In the genomic region with DNA sequence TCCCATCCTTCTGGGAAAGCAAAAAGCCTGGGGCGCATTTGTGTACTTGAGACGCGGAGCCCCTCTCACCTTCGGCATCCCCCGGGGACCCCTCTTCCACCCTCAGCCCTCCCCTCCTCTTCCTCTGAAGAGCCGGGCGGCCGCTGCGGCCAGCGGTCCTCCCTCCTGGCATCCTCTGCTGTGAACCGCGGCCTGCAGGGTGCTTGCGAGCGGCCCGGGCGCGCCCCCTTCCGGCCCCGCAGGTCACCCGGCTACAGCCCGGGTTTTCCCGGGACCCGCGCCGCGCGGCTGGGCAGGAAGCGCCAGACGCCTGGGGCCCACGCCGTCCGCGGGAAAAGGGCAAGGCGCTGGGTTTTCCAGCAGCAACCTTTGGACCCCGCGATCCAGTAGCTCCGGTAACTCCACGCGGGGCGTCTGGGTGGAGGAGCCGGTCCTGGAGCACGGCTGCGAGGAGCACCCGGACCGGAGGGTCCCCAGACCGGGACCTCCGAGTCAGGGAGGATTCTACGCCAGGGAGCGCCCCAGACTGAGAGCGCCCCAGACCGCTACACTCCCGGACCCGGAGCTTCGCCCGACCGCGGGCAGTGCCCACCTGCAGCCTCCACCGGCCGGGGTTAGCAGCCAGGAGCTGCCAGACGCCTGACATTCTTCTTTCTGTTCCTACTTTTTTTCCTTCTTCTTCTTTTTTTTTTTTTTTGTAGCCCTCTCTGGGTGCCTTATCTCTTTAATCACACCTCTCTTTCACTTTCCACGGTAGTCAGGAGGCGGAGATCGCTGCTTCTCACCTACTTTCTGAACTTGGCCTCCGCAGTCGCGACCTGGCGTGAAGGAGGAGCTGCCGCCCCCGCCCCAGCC, we compare ENCODE assay signal across 1 cellular context.
A peak's percentile ranks its signal among the peaks of the same experiment; 100 is the strongest.
TF ChIP-seq lines count a peak whose summit lies in the region.

Gene IL18R1, plus strand, starts transcription at position 271 of the 855 bp plus-strand sequence. CDS start 6,865 bp downstream, outside the sequence.

TF ChIP-seq in K562, 482 proteins besides CTCF, POLR2A, EP300 and RAD21 (continued from another document and continues in another):
- TF ChIP-seq, protein P1, sequence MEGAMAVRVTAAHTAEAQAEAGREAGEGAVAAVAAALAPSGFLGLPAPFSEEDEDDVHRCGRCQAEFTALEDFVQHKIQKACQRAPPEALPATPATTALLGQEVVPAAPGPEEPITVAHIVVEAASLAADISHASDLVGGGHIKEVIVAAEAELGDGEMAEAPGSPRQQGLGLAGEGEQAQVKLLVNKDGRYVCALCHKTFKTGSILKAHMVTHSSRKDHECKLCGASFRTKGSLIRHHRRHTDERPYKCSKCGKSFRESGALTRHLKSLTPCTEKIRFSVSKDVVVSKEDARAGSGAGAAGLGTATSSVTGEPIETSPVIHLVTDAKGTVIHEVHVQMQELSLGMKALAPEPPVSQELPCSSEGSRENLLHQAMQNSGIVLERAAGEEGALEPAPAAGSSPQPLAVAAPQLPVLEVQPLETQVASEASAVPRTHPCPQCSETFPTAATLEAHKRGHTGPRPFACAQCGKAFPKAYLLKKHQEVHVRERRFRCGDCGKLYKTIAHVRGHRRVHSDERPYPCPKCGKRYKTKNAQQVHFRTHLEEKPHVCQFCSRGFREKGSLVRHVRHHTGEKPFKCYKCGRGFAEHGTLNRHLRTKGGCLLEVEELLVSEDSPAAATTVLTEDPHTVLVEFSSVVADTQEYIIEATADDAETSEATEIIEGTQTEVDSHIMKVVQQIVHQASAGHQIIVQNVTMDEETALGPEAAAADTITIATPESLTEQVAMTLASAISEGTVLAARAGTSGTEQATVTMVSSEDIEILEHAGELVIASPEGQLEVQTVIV (CRISPR knock-in tag; IDR thresholded peaks at IDR 0.05; ENCODE audit: borderline replicate concordance): no peak
- TF ChIP-seq PHF8 (IDR thresholded peaks at IDR 0.05; ENCODE audit: borderline replicate concordance, low read length): peak; percentile 43; the same call in 1 of the 2 replicates
- TF ChIP-seq BDP1 (IDR thresholded peaks at IDR 0.05; ENCODE audit: insufficient read depth, insufficient read length): no peak
- no peak for TF ChIP-seq ZNF140 (CRISPR knock-in tag; IDR thresholded peaks at IDR 0.05)
- no peak for TF ChIP-seq ZNF311 (CRISPR knock-in tag; IDR thresholded peaks at IDR 0.05)
- 0 out of 2 replicates have a peak, but pooled peaks have one; percentile 37 for TF ChIP-seq LCOR (CRISPR knock-in tag; IDR thresholded peaks at IDR 0.05)
- no peak for TF ChIP-seq CGGBP1 (CRISPR knock-in tag; IDR thresholded peaks at IDR 0.05)
- TF ChIP-seq PTTG1 (tag; IDR thresholded peaks at IDR 0.05; ENCODE audit: low read depth): no peak
- no peak for TF ChIP-seq NCOA4 (IDR thresholded peaks at IDR 0.05; ENCODE audit: partially characterized antibody)
- TF ChIP-seq MECOM (CRISPR knock-in tag; IDR thresholded peaks at IDR 0.05): no peak
- no peak for TF ChIP-seq BRD4 (IDR thresholded peaks at IDR 0.05)
- TF ChIP-seq, protein P2, sequence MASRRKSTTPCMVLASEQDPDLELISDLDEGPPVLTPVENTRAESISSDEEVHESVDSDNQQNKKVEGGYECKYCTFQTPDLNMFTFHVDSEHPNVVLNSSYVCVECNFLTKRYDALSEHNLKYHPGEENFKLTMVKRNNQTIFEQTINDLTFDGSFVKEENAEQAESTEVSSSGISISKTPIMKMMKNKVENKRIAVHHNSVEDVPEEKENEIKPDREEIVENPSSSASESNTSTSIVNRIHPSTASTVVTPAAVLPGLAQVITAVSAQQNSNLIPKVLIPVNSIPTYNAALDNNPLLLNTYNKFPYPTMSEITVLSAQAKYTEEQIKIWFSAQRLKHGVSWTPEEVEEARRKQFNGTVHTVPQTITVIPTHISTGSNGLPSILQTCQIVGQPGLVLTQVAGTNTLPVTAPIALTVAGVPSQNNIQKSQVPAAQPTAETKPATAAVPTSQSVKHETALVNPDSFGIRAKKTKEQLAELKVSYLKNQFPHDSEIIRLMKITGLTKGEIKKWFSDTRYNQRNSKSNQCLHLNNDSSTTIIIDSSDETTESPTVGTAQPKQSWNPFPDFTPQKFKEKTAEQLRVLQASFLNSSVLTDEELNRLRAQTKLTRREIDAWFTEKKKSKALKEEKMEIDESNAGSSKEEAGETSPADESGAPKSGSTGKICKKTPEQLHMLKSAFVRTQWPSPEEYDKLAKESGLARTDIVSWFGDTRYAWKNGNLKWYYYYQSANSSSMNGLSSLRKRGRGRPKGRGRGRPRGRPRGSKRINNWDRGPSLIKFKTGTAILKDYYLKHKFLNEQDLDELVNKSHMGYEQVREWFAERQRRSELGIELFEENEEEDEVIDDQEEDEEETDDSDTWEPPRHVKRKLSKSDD (conservative IDR thresholded peaks at IDR 0.05; ENCODE audit: low read length): 0 out of 2 replicates have a peak, but pooled peaks have one; percentile 53
- TF ChIP-seq ZNF561 (CRISPR knock-in tag; conservative IDR thresholded peaks at IDR 0.05): no peak
- no peak for TF ChIP-seq CCAR2 (IDR thresholded peaks at IDR 0.05; ENCODE audit: low read depth, low read length)
- TF ChIP-seq, protein P3, sequence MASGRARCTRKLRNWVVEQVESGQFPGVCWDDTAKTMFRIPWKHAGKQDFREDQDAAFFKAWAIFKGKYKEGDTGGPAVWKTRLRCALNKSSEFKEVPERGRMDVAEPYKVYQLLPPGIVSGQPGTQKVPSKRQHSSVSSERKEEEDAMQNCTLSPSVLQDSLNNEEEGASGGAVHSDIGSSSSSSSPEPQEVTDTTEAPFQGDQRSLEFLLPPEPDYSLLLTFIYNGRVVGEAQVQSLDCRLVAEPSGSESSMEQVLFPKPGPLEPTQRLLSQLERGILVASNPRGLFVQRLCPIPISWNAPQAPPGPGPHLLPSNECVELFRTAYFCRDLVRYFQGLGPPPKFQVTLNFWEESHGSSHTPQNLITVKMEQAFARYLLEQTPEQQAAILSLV (tag; IDR thresholded peaks at IDR 0.05): no peak
- TF ChIP-seq ZNF696 (CRISPR knock-in tag; conservative IDR thresholded peaks at IDR 0.05): no peak
- no peak for TF ChIP-seq TAL1 (IDR thresholded peaks at IDR 0.05)
- TF ChIP-seq ZNF589 (CRISPR knock-in tag; IDR thresholded peaks at IDR 0.05; ENCODE audit: low read depth): no peak
- TF ChIP-seq, protein P4, sequence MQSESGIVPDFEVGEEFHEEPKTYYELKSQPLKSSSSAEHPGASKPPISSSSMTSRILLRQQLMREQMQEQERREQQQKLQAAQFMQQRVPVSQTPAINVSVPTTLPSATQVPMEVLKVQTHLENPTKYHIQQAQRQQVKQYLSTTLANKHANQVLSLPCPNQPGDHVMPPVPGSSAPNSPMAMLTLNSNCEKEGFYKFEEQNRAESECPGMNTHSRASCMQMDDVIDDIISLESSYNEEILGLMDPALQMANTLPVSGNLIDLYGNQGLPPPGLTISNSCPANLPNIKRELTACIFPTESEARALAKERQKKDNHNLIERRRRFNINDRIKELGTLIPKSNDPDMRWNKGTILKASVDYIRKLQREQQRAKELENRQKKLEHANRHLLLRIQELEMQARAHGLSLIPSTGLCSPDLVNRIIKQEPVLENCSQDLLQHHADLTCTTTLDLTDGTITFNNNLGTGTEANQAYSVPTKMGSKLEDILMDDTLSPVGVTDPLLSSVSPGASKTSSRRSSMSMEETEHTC (IDR thresholded peaks at IDR 0.05): no peak
- TF ChIP-seq KLF6 (CRISPR knock-in tag; IDR thresholded peaks at IDR 0.05; ENCODE audit: borderline replicate concordance): no peak
- TF ChIP-seq ZNF217 (CRISPR knock-in tag; IDR thresholded peaks at IDR 0.05): no peak
- TF ChIP-seq ZNF3 (CRISPR knock-in tag; IDR thresholded peaks at IDR 0.05): no peak
- TF ChIP-seq, protein P5, sequence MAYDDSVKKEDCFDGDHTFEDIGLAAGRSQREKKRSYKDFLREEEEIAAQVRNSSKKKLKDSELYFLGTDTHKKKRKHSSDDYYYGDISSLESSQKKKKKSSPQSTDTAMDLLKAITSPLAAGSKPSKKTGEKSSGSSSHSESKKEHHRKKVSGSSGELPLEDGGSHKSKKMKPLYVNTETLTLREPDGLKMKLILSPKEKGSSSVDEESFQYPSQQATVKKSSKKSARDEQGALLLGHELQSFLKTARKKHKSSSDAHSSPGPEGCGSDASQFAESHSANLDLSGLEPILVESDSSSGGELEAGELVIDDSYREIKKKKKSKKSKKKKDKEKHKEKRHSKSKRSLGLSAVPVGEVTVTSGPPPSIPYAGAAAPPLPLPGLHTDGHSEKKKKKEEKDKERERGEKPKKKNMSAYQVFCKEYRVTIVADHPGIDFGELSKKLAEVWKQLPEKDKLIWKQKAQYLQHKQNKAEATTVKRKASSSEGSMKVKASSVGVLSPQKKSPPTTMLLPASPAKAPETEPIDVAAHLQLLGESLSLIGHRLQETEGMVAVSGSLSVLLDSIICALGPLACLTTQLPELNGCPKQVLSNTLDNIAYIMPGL (CRISPR knock-in tag; IDR thresholded peaks at IDR 0.05): no peak
- no peak for TF ChIP-seq TAF1 (IDR thresholded peaks at IDR 0.05; ENCODE audit: control insufficient read depth, extremely low read depth, insufficient read depth, low read length, severe bottlenecking)
- TF ChIP-seq TCF7 (IDR thresholded peaks at IDR 0.05; ENCODE audit: borderline replicate concordance): no peak
- TF ChIP-seq BMI1 (IDR thresholded peaks at IDR 0.05; ENCODE audit: low read length): no peak
- TF ChIP-seq MTA2 (IDR thresholded peaks at IDR 0.05; ENCODE audit: low read depth): no peak
- TF ChIP-seq KDM1A (IDR thresholded peaks at IDR 0.05): no peak
- TF ChIP-seq ZNF77 (CRISPR knock-in tag; IDR thresholded peaks at IDR 0.05): no peak
- no peak for TF ChIP-seq ETV1 (tag; conservative IDR thresholded peaks at IDR 0.05; ENCODE audit: low read depth)
- TF ChIP-seq, protein P6, sequence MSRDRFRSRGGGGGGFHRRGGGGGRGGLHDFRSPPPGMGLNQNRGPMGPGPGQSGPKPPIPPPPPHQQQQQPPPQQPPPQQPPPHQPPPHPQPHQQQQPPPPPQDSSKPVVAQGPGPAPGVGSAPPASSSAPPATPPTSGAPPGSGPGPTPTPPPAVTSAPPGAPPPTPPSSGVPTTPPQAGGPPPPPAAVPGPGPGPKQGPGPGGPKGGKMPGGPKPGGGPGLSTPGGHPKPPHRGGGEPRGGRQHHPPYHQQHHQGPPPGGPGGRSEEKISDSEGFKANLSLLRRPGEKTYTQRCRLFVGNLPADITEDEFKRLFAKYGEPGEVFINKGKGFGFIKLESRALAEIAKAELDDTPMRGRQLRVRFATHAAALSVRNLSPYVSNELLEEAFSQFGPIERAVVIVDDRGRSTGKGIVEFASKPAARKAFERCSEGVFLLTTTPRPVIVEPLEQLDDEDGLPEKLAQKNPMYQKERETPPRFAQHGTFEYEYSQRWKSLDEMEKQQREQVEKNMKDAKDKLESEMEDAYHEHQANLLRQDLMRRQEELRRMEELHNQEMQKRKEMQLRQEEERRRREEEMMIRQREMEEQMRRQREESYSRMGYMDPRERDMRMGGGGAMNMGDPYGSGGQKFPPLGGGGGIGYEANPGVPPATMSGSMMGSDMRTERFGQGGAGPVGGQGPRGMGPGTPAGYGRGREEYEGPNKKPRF (IDR thresholded peaks at IDR 0.05; ENCODE audit: low read depth, low read length): no peak
- no peak for TF ChIP-seq ZNF695 (CRISPR knock-in tag; IDR thresholded peaks at IDR 0.05)
- no peak for TF ChIP-seq RAD51 (IDR thresholded peaks at IDR 0.05; ENCODE audit: borderline replicate concordance, low read depth)
- TF ChIP-seq, protein P7, sequence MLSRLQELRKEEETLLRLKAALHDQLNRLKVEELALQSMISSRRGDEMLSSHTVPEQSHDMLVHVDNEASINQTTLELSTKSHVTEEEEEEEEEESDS (CRISPR knock-in tag; IDR thresholded peaks at IDR 0.05): no peak
- no peak for TF ChIP-seq ARID1B (IDR thresholded peaks at IDR 0.05)
- TF ChIP-seq KLF13 (tag; IDR thresholded peaks at IDR 0.05; ENCODE audit: borderline replicate concordance, low read depth): no peak
- TF ChIP-seq ZNF785 (CRISPR knock-in tag; IDR thresholded peaks at IDR 0.05): no peak
- no peak for TF ChIP-seq BCOR (IDR thresholded peaks at IDR 0.05)
- no peak for TF ChIP-seq KAT2B (IDR thresholded peaks at IDR 0.05; ENCODE audit: low read depth, low read length)
- TF ChIP-seq KDM2B (CRISPR knock-in tag; IDR thresholded peaks at IDR 0.05): no peak
- TF ChIP-seq CHD2 (IDR thresholded peaks at IDR 0.05; ENCODE audit: low read depth, low read length): no peak
- no peak for TF ChIP-seq NFYB (IDR thresholded peaks at IDR 0.05; ENCODE audit: extremely low read depth, insufficient read length)
- TF ChIP-seq, protein P8, sequence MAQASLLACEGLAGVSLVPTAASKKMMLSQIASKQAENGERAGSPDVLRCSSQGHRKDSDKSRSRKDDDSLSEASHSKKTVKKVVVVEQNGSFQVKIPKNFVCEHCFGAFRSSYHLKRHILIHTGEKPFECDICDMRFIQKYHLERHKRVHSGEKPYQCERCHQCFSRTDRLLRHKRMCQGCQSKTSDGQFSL (CRISPR knock-in tag; IDR thresholded peaks at IDR 0.05): no peak
- TF ChIP-seq, protein P8 (tag; IDR thresholded peaks at IDR 0.05): no peak
- TF ChIP-seq TCF15 (CRISPR knock-in tag; IDR thresholded peaks at IDR 0.05): no peak
- no peak for TF ChIP-seq ZNF707 (CRISPR knock-in tag; conservative IDR thresholded peaks at IDR 0.05)
- no peak for TF ChIP-seq MTA1 (IDR thresholded peaks at IDR 0.05; ENCODE audit: borderline replicate concordance)
- TF ChIP-seq MAFG (tag; conservative IDR thresholded peaks at IDR 0.05): no peak
